In the genomic region with DNA sequence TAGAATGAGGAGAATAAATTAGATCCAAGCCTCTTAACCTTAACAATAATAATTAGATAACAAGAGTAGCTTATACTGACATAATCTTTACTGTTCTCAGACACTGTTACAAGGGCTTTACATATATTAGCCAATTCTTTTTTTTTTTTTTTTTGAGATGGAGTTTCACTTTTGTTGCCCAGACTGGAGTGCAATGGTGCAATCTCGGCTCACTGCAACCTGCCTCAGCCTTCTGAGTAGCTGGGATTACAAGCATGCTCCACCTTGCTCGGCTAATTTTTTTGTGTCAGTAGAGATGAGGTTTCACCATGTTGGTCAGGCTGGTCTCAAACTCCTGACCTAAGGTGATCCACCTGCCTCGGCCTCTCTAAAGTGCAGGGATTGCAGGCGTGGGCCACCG, we compare ENCODE assay signal across 6 cellular contexts. TPM values are rescaled to one million over a fixed set of nuclear protein-coding genes. Genes with fewer than 3 reads are reported as not detected.
"Had no signal": no experiment of that assay in that cellular context is flagged by ENCODE, and none has a peak within 500 bp of the region (broad histone marks: within the 10 kb centered on the region; RNA-seq: fewer than 3 reads in every experiment).

No MANE protein-coding gene starts in this region.

RNA-seq across cellular contexts. Expression of gene GATA6, which starts 27.6 kb away (rescaled TPM):
- total RNA-seq: activated CD4-positive, alpha-beta memory T cell treated with anti-CD3 and anti-CD28 coated beads, Interleukin-2, amount 10 ng/mL, durations not matched to agents 7 days and 5 days; activated CD4-positive, alpha-beta T cell treated with anti-CD3 and anti-CD28 coated beads for 36 hours; activated CD8-positive, alpha-beta memory T cell treated with anti-CD3 and anti-CD28 coated beads for 36 hours; activated naive CD4-positive, alpha-beta T cell treated with anti-CD3 and anti-CD28 coated beads for 36 hours; activated T-helper 17 cell treated with anti-CD3 and anti-CD28 coated beads, Interleukin-2, amount 50 U/mL, for 72 hours; T-helper 1 cell treated with Interleukin-12 subunit alpha and Interleukin-12 subunit beta and Interleukin-4 antibody, amounts not matched to agents 30 ng/mL and 1 ng/mL, for 36 hours had no signal
